Comparison of ENCODE assay signal across 12 cellular contexts in genomic region chr16:89349947-89350633, GRCh38.
DNase-seq lines count a peak whose midpoint lies in the region; ATAC-seq and TF ChIP-seq lines count a peak whose summit lies in the region.
"Had no signal": no experiment of that assay in that cellular context is flagged by ENCODE, and none has a peak within 500 bp of the region (broad histone marks: within the 10 kb centered on the region; RNA-seq: fewer than 3 reads in every experiment).

No MANE protein-coding gene starts in this region.

- peaks cover 86% of the 10 kb centered on the region for H3K4me1 Mint-ChIP-seq in activated CD4-positive, alpha-beta memory T cell treated with anti-CD3 and anti-CD28 coated beads for 36 hours (ENCODE audit: low read depth)
- peaks cover 56% of the 10 kb centered on the region for H3K4me1 Mint-ChIP-seq in endothelial cell (ENCODE audit: unreplicated experiment)

- no peaks in the 10 kb centered on the region for H3K27me3 Mint-ChIP-seq in activated CD4-positive, alpha-beta memory T cell treated with anti-CD3 and anti-CD28 coated beads for 36 hours
- peaks cover 11% of the 10 kb centered on the region for H3K27me3 Mint-ChIP-seq in endothelial cell (ENCODE audit: unreplicated experiment)

- POLR2A ChIA-PET in activated CD4-positive, alpha-beta memory T cell treated with anti-CD3 and anti-CD28 coated beads for 36 hours (lab: Charles Lee): interaction anchor here (0.5 to 2.2 kb wide), 8 partner anchors 8 to 139 kb away, joined by 3 to 20 read pairs (median 4); no protein-coding TSS in a partner anchor

- no peak for TF ChIP-seq CTCF in endothelial cell (IDR thresholded peaks at IDR 0.05; ENCODE audit: unreplicated experiment)

- peak overlapping the region; percentile 28 for H3K4me3 Mint-ChIP-seq in activated CD4-positive, alpha-beta memory T cell treated with anti-CD3 and anti-CD28 coated beads for 36 hours
- peak overlapping the region; percentile 0 for H3K4me3 Mint-ChIP-seq in endothelial cell (ENCODE audit: unreplicated experiment)

- ATAC-seq in GM21825 (IDR thresholded peaks at IDR 0.05; ENCODE audit: unreplicated experiment) (no peak), Right ventricle myocardium inferior (no peak)

- CTCF ChIA-PET in activated CD4-positive, alpha-beta memory T cell treated with anti-CD3 and anti-CD28 coated beads for 36 hours (lab: Charles Lee): interaction anchor here (0.7 to 1.8 kb wide), 5 partner anchors 12 to 159 kb away, joined by 3 to 9 read pairs (median 3); no protein-coding TSS in a partner anchor

- DNase-seq in stimulated activated CD4-positive, alpha-beta T cell treated with anti-CD3 and anti-CD28 coated beads, Interleukin-15, amount 100 ng/mL, for 24 hours: peak; percentile 41
- no peak for DNase-seq in stimulated activated CD4-positive, alpha-beta T cell treated with anti-CD3 and anti-CD28 coated beads, Interleukin-2, amount 100 ng/mL, for 24 hours
- DNase-seq in activated CD4-positive, alpha-beta memory T cell treated with anti-CD3 and anti-CD28 coated beads for 36 hours: no peak
- DNase-seq in endothelial cell (ENCODE audit: low spot score) (no peak), glomerular visceral epithelial cell (ENCODE audit: extremely low spot score) (no peak), NCI-H2196 treated with DMSO at 0.1 percent for 48 hours (lab: John Stamatoyannopoulos, UW; ENCODE audit: unreplicated experiment) (no peak), Right ventricle myocardium inferior (ENCODE audit: missing footprints) (no peak)
- DNase-seq: DMS153, MG63, NCI-H2029 treated with DMSO at 0.1 percent for 48 hours, NCI-H69 had no signal

- intact Hi-C loops in activated CD4-positive, alpha-beta memory T cell treated with anti-CD3 and anti-CD28 coated beads for 36 hours (cut with micrococcal nuclease): loop anchor here (1.0 to 2.0 kb wide), 3 partner anchors 11 to 26 kb away; no protein-coding TSS in a partner anchor
- intact Hi-C loops in Right ventricle myocardium inferior (cut with DNase I): no loop called here

- H3K27ac Mint-ChIP-seq in activated CD4-positive, alpha-beta memory T cell treated with anti-CD3 and anti-CD28 coated beads for 36 hours: peak overlapping the region; percentile 79
- H3K27ac Mint-ChIP-seq in endothelial cell (ENCODE audit: unreplicated experiment): no peak overlapping the region

- H3K36me3 Mint-ChIP-seq in activated CD4-positive, alpha-beta memory T cell treated with anti-CD3 and anti-CD28 coated beads for 36 hours: peaks cover 15% of the 10 kb centered on the region
- H3K36me3 Mint-ChIP-seq in endothelial cell (ENCODE audit: low read depth, unreplicated experiment): peaks cover 16% of the 10 kb centered on the region

- H3K9me3 Mint-ChIP-seq in activated CD4-positive, alpha-beta memory T cell treated with anti-CD3 and anti-CD28 coated beads for 36 hours: no peaks in the 10 kb centered on the region
- H3K9me3 Mint-ChIP-seq in endothelial cell (ENCODE audit: unreplicated experiment): no peaks in the 10 kb centered on the region
